In genomic region chr6:39251406-39251805, GRCh38 we compare ENCODE assay signal across 1 cellular context.
TF ChIP-seq lines count a peak whose summit lies in the region.

No MANE protein-coding gene starts in this region.

TF ChIP-seq in GM23338, 12 proteins besides CTCF, POLR2A, EP300 and RAD21 (continued from another document):
- TF ChIP-seq ZNF462 (CRISPR knock-in tag; IDR thresholded peaks at IDR 0.05) (no peak), ZNF331 (CRISPR knock-in tag; IDR thresholded peaks at IDR 0.05; ENCODE audit: low read depth) (no peak), CREB1 (CRISPR knock-in tag; IDR thresholded peaks at IDR 0.05; ENCODE audit: low read depth) (no peak), ETS1 (IDR thresholded peaks at IDR 0.05) (no peak)
